Comparison of ENCODE assay signal across 15 cellular contexts in genomic region chr17:34503804-34504203, GRCh38.
DNase-seq lines count a peak whose midpoint lies in the region; ATAC-seq and TF ChIP-seq lines count a peak whose summit lies in the region.
"Had no signal": no experiment of that assay in that cellular context is flagged by ENCODE, and none has a peak within 500 bp of the region (broad histone marks: within the 10 kb centered on the region; RNA-seq: fewer than 3 reads in every experiment).

No MANE protein-coding gene starts in this region.

- no peaks in the 10 kb centered on the region for H3K4me1 Mint-ChIP-seq in WTC11

- peaks cover 50% of the 10 kb centered on the region for H3K27me3 Mint-ChIP-seq in WTC11 (ENCODE audit: low read depth)

- no peaks in the 10 kb centered on the region for H3K36me3 ChIP-seq in adrenal gland (replicated peaks in 1 of 2)
- no peaks in the 10 kb centered on the region for H3K36me3 ChIP-seq in testis (ENCODE audit: low read depth, missing control alignments)
- H3K36me3 ChIP-seq: MG63 had no signal

- 45 to 59% (median 56%) methylated on average over 8 of the region's 8 CpGs for WGBS in adrenal gland, 4 donors
- 56 to 69% methylated on average over 8 of the region's 8 CpGs for whole genome bisulfite sequencing in testis, 2 donors

- peak; percentile 19 to 22 for DNase-seq in activated T-cell treated with anti-CD3 and anti-CD28 coated beads, Interleukin-2, amount 50 U/mL, for 48 hours
- DNase-seq in activated T-cell treated with anti-CD3 and anti-CD28 coated beads, Interleukin-2, amount 50 U/mL, for 1 hour = no peak
- DNase-seq in adrenal gland (peak in 6 of 7 donors; percentile 31 to 68 (median 44)), left lobe of liver (ENCODE audit: low spot score) (no peak), testis (peak; percentile 37), kidney glomerular epithelial cell (lab: John Stamatoyannopoulos, UW) (no peak), WTC11 (ENCODE audit: low spot score) (no peak)
- DNase-seq: Caco-2, erythroblast, H7, MG63, NCI-H2081, small intestine had no signal

- TF ChIP-seq POLR2A in adrenal gland (IDR thresholded peaks at IDR 0.05) = no peak
- no peak for TF ChIP-seq POLR2A in testis (IDR thresholded peaks at IDR 0.05)

- CTCF ChIA-PET in WTC11 (lab: Charles Lee) = interaction anchor here (1.0 to 2.3 kb wide), 2 partner anchors 16 to 39 kb away, joined by 3 to 6 read pairs; no protein-coding TSS in a partner anchor

- POLR2A ChIA-PET in WTC11 (lab: Charles Lee) = no interaction called here

- H3K9me3 ChIP-seq in adrenal gland (replicated peaks in 1 of 3) (no peaks in the 10 kb centered on the region), testis (no peaks in the 10 kb centered on the region)
- H3K9me3 ChIP-seq: Caco-2, MG63 had no signal

- TF ChIP-seq CTCF in adrenal gland (IDR thresholded peaks at IDR 0.05) = no peak
- no peak for TF ChIP-seq CTCF in testis (IDR thresholded peaks at IDR 0.05)
- no peak for TF ChIP-seq CTCF in WTC11 (IDR thresholded peaks at IDR 0.05)

- no peaks in the 10 kb centered on the region for H3K36me3 Mint-ChIP-seq in WTC11

- H3K27ac ChIP-seq in adrenal gland = no peak overlapping the region
- H3K27ac ChIP-seq in testis = no peak overlapping the region
- H3K27ac ChIP-seq: SK-N-MC had no signal

- no peak overlapping the region for H3K4me3 ChIP-seq in adrenal gland
- H3K4me3 ChIP-seq in testis = no peak overlapping the region
- H3K4me3 ChIP-seq: MG63, SK-N-MC had no signal

- H3K27me3 ChIP-seq in adrenal gland (peaks cover 3% of the 10 kb centered on the region), testis (no peaks in the 10 kb centered on the region)
- H3K27me3 ChIP-seq: MG63 had no signal

- H3K27ac Mint-ChIP-seq in WTC11 = no peak overlapping the region

- no peaks in the 10 kb centered on the region for H3K9me3 Mint-ChIP-seq in WTC11

- peak; percentile 71 for ATAC-seq in left lobe of liver
- ATAC-seq in HG02759 (IDR thresholded peaks at IDR 0.05; ENCODE audit: unreplicated experiment) = no peak
- ATAC-seq in WTC11 = no peak; the same call in 1 of the 2 replicates

- intact Hi-C loops in adrenal gland (cut with DNase I) (no loop called here), testis (cut with DNase I; ENCODE audit: low total_unique reads) (no loop called here)

- no peak overlapping the region for H3K4me3 Mint-ChIP-seq in WTC11

- H3K4me1 ChIP-seq in adrenal gland (replicated peaks in 1 of 2) (peaks cover 0 to 4% of the 10 kb centered on the region in 2 donors), testis (no peaks in the 10 kb centered on the region)
- H3K4me1 ChIP-seq: Caco-2 had no signal

TF ChIP-seq in WTC11, 78 proteins besides CTCF, POLR2A, EP300 and RAD21:
- TF ChIP-seq E2F5 (CRISPR knock-in tag; IDR thresholded peaks at IDR 0.05) (no peak), ZNF512 (CRISPR knock-in tag; IDR thresholded peaks at IDR 0.05; ENCODE audit: borderline replicate concordance) (no peak), FOXJ3 (CRISPR knock-in tag; IDR thresholded peaks at IDR 0.05; ENCODE audit: borderline replicate concordance) (no peak), CREB1 (CRISPR knock-in tag; IDR thresholded peaks at IDR 0.05) (no peak), MLX (CRISPR knock-in tag; IDR thresholded peaks at IDR 0.05) (no peak), SMAD3 (CRISPR knock-in tag; IDR thresholded peaks at IDR 0.05; ENCODE audit: borderline replicate concordance) (no peak), TCF7 (CRISPR knock-in tag; IDR thresholded peaks at IDR 0.05; ENCODE audit: low read depth) (no peak), NR3C1 (CRISPR knock-in tag; conservative IDR thresholded peaks at IDR 0.05; ENCODE audit: low read depth) (no peak), USF2 (CRISPR knock-in tag; IDR thresholded peaks at IDR 0.05) (no peak), MYBL2 (CRISPR knock-in tag; IDR thresholded peaks at IDR 0.05) (no peak), RELA (CRISPR knock-in tag; IDR thresholded peaks at IDR 0.05; ENCODE audit: borderline replicate concordance) (no peak), ATF2 (CRISPR knock-in tag; IDR thresholded peaks at IDR 0.05; ENCODE audit: borderline replicate concordance, low read depth) (no peak)

Comparison
In these comparisons a context has a peak if more than half of its experiments do, and no peak if none do; other contexts are left out.
1. DNase-seq: peak in activated T-cell treated with anti-CD3 and anti-CD28 coated beads, Interleukin-2, amount 50 U/mL, for 48 hours (2 of 2), adrenal gland (6 of 7) and testis (single experiment); none in activated T-cell treated with anti-CD3 and anti-CD28 coated beads, Interleukin-2, amount 50 U/mL, for 1 hour (single experiment), left lobe of liver (single experiment), kidney glomerular epithelial cell (single experiment) and WTC11 (single experiment).